19 cellular contexts compared by ENCODE assay signal in genomic region chr3:99484871-99485270, GRCh38.
DNase-seq lines count a peak whose midpoint lies in the region; ATAC-seq and TF ChIP-seq lines count a peak whose summit lies in the region.
"Had no signal": no experiment of that assay in that cellular context is flagged by ENCODE, and none has a peak within 500 bp of the region (broad histone marks: within the 10 kb centered on the region; RNA-seq: fewer than 3 reads in every experiment).

No MANE protein-coding gene starts in this region.

- peaks cover 19% of the 10 kb centered on the region for H3K4me1 ChIP-seq in adipocyte (ENCODE audit: control insufficient read depth, insufficient read depth, low read length)
- H3K4me1 ChIP-seq: heart left ventricle had no signal

- in situ Hi-C loops in KBM-7 (cut with MboI; ENCODE audit: low pct_unique_long_range_greater_than_20kb, low sequenced_read_pairs): no loop called here

- H3K4me3 ChIP-seq in AG10803 (ENCODE audit: low read length): no peak overlapping the region
- H3K4me3 ChIP-seq in adipocyte (ENCODE audit: low read length): no peak overlapping the region
- H3K4me3 ChIP-seq: cardiac muscle cell, heart left ventricle had no signal

- no peak for ATAC-seq in GM18520 (IDR thresholded peaks at IDR 0.05; ENCODE audit: unreplicated experiment)
- ATAC-seq in GM18511 (IDR thresholded peaks at IDR 0.05; ENCODE audit: unreplicated experiment): no peak
- ATAC-seq: esophagus mucosa, heart left ventricle, right cardiac atrium had no signal

- TF ChIP-seq CTCF in AG10803 (conservative IDR thresholded peaks at IDR 0.05; ENCODE audit: low read length): peak; percentile 23; the same call in 1 of the 2 replicates

- no peaks in the 10 kb centered on the region for H3K27me3 ChIP-seq in adipocyte (replicated peaks; ENCODE audit: control insufficient read depth, insufficient read depth, low read length)
- H3K27me3 ChIP-seq: cardiac muscle cell, heart left ventricle, neutrophil had no signal

- H3K9ac ChIP-seq in adipocyte (ENCODE audit: low read length): no peak overlapping the region
- H3K9ac ChIP-seq: SK-N-SH had no signal

- DNase-seq in AG10803 (ENCODE audit: low read depth) (peak; percentile 91), KBM-7 (peak; percentile 18), adipocyte (ENCODE audit: low read depth) (peak; percentile 66), fibroblast of peridontal ligament (ENCODE audit: extremely low read depth) (peak; percentile 71), NCI-H1048 (lab: John Stamatoyannopoulos, UW) (no peak)
- DNase-seq in stimulated activated CD4-positive, alpha-beta T cell treated with anti-CD3 and anti-CD28 coated beads, Interleukin-1b, Interleukin-23, amount 100 ng/mL, for 48 hours: no peak
- DNase-seq: activated CD4-positive, alpha-beta T cell treated with anti-CD3 and anti-CD28 coated beads for 1 hour; CD4-positive, alpha-beta T cell; heart left ventricle; NCI-H2227 treated with DMSO at 0.1 percent for 48 hours; NCI-H774; right cardiac atrium; SK-N-SH; stimulated activated CD4-positive, alpha-beta T cell treated with anti-CD3 and anti-CD28 coated beads, Interleukin-15, amount 100 ng/mL, for 24 hours had no signal

- H3K36me3 ChIP-seq in adipocyte (ENCODE audit: control insufficient read depth, insufficient read depth, low read length, severe bottlenecking): no peaks in the 10 kb centered on the region
- H3K36me3 ChIP-seq: cardiac muscle cell, heart left ventricle, neutrophil had no signal

- peaks cover 28% of the 10 kb centered on the region for H3K9me3 ChIP-seq in adipocyte (ENCODE audit: control insufficient read depth, low read length)
- H3K9me3 ChIP-seq: neutrophil had no signal

Comparison
In these comparisons a context has a peak if more than half of its experiments do, and no peak if none do; other contexts are left out.
1. DNase-seq: peak in AG10803 (single experiment), KBM-7 (single experiment), adipocyte (single experiment) and fibroblast of peridontal ligament (single experiment); none in NCI-H1048 (single experiment) and stimulated activated CD4-positive, alpha-beta T cell treated with anti-CD3 and anti-CD28 coated beads, Interleukin-1b, Interleukin-23, amount 100 ng/mL, for 48 hours (single experiment).